18 cellular contexts compared by ENCODE assay signal in the genomic region with DNA sequence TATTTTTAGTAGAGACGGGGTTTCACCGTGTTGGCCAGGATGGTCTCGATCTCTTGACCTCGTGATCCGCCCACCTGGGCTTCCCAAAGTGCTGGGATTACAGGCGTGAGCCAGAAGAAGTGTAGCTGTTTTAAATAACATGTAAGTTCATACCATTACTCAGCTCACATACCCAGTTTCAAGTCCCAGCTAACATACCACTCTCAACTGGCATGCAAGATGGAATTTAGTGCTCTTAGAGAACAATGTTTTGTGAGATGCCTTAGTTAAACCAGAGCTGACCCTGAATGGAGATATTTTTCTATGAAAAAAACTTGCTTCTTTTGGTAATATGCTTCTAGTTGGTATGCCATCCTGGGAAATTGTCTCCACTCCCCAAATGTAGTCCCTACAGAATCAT.
"Had no signal": no experiment of that assay in that cellular context is flagged by ENCODE, and none has a peak within 500 bp of the region (broad histone marks: within the 10 kb centered on the region; RNA-seq: fewer than 3 reads in every experiment).

No MANE protein-coding gene starts in this region.

- H3K9me3 Mint-ChIP-seq: mesothelial cell of epicardium; natural killer cell treated with Interleukin-12 subunit alpha and Interleukin-12 subunit beta and Interleukin-15 and Interleukin-18, amount 100 ng/mL, for 72 hours; neural progenitor cell; type B pancreatic cell had no signal

- H3K27ac Mint-ChIP-seq: mesothelial cell of epicardium; natural killer cell treated with Interleukin-12 subunit alpha and Interleukin-12 subunit beta and Interleukin-15 and Interleukin-18, amount 100 ng/mL, for 72 hours; neural progenitor cell; progenitor cell of endocrine pancreas; type B pancreatic cell had no signal

- DNase-seq: effector memory CD4-positive, alpha-beta T cell; heart right ventricle; hypothalamus; kidney glomerular epithelial cell; mammary epithelial cell; occipital lobe; pancreas; right cardiac atrium; stimulated activated CD4-positive, alpha-beta T cell treated with anti-CD3 and anti-CD28 coated beads, Interleukin-2, amount 100 ng/mL, for 48 hours; stimulated activated naive CD4-positive, alpha-beta T cell treated with Interleukin-2 at 50 U/mL for 16 hours had no signal

- H3K9me3 ChIP-seq: heart right ventricle, pancreas had no signal

- H3K27ac ChIP-seq: neural progenitor cell, pancreas had no signal

- H3K4me3 ChIP-seq: coronary artery, heart right ventricle, neural progenitor cell, pancreas, smooth muscle cell had no signal

- H3K27me3 Mint-ChIP-seq: natural killer cell treated with Interleukin-12 subunit alpha and Interleukin-12 subunit beta and Interleukin-15 and Interleukin-18, amount 100 ng/mL, for 72 hours; progenitor cell of endocrine pancreas; type B pancreatic cell had no signal

- H3K4me1 ChIP-seq: neural progenitor cell, pancreas had no signal

- H3K27me3 ChIP-seq: heart right ventricle, neural progenitor cell, pancreas had no signal

- ATAC-seq: esophagus mucosa; heart right ventricle; natural killer cell treated with Interleukin-12 subunit alpha and Interleukin-12 subunit beta and Interleukin-15 and Interleukin-18, amount 100 ng/mL, for 72 hours; pancreas; right cardiac atrium had no signal

- H3K4me1 Mint-ChIP-seq: neural progenitor cell had no signal

- H3K4me3 Mint-ChIP-seq: mesothelial cell of epicardium; natural killer cell treated with Interleukin-12 subunit alpha and Interleukin-12 subunit beta and Interleukin-15 and Interleukin-18, amount 100 ng/mL, for 72 hours; neural progenitor cell; type B pancreatic cell had no signal
